Comparison of ENCODE assay signal across 9 cellular contexts in genomic region chr1:199161319-199161680, GRCh38.
"Had no signal": no experiment of that assay in that cellular context is flagged by ENCODE, and none has a peak within 500 bp of the region (broad histone marks: within the 10 kb centered on the region; RNA-seq: fewer than 3 reads in every experiment).

No MANE protein-coding gene starts in this region.

- H3K36me3 ChIP-seq: right atrium auricular region, tibial artery, vagina, WERI-Rb-1 had no signal

- DNase-seq: activated naive CD4-positive, alpha-beta T cell treated with anti-CD3 and anti-CD28 coated beads, Interleukin-2, amount 50 U/mL, for 16 hours; anterior cingulate cortex; hippocampal formation; kidney glomerular epithelial cell; tibial artery; WERI-Rb-1 had no signal

- H3K4me1 ChIP-seq: right atrium auricular region, tibial artery, vagina had no signal

- H3K27me3 ChIP-seq: right atrium auricular region, tibial artery, vagina had no signal

- H3K27ac ChIP-seq: right atrium auricular region, tibial artery, vagina, WERI-Rb-1 had no signal

- H3K4me3 Mint-ChIP-seq: stimulated activated effector memory CD8-positive, alpha-beta T cell treated with anti-CD3 and anti-CD28 coated beads, Interleukin-12 subunit alpha, Interleukin-12 subunit beta, amount 100 ng/mL, for 72 hours had no signal

- H3K27ac Mint-ChIP-seq: stimulated activated effector memory CD8-positive, alpha-beta T cell treated with anti-CD3 and anti-CD28 coated beads, Interleukin-12 subunit alpha, Interleukin-12 subunit beta, amount 100 ng/mL, for 72 hours had no signal

- H3K4me3 ChIP-seq: right atrium auricular region, tibial artery, vagina had no signal

- H3K9me3 ChIP-seq: right atrium auricular region, tibial artery, vagina had no signal
